8 cellular contexts compared by ENCODE assay signal in the genomic region with DNA sequence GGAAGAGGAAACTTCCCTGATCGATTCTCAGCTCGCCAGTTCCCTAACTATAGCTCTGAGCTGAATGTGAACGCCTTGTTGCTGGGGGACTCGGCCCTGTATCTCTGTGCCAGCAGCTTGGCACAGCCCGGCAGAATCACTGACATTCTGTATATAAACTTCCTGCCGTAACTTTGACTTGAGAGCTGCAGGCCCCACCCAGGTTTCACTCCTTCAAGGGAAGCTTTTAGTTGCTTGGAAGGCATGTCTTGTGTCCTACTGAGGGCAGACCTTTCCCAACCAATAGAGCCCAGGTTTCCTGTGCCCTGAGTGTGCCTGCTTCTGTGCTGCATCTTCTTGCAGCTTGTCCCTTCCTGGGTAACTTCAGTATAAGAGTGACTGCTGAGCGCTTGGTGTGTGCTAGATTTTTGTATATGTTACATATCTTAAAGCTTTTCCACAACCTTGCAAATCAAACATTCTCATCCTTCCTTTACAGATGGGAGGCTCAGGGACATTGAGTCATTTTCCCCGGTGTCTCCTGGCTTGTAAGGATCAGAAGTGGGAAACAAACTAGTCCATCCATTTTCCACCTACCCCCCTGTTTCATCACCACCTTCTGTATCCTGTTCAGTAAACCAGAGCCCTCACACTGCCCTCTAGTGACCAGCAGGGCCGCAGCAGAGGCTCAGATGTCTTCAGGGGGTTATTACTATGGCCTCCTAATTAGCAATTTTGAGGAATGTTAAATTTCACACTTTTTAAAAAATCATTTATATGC.
DNase-seq lines count a peak whose midpoint lies in the region; ATAC-seq lines count a peak whose summit lies in the region.

No MANE protein-coding gene starts in this region.

- ATAC-seq in GM18861 (IDR thresholded peaks at IDR 0.05; ENCODE audit: unreplicated experiment): peak; percentile 49
- ATAC-seq in HG03175 (IDR thresholded peaks at IDR 0.05; ENCODE audit: unreplicated experiment): peak; percentile 63
- ATAC-seq in activated naive CD8-positive, alpha-beta T cell treated with anti-CD3 and anti-CD28 coated beads, Interleukin-2, amount 50 U/mL, for 24 hours: peak; percentile 80

- 0 out of 2 replicates have a peak overlapping the region, but pooled peaks have one; percentile 21 for H3K27ac ChIP-seq in BLaER1

- H3K9me3 Mint-ChIP-seq in activated naive CD8-positive, alpha-beta T cell treated with anti-CD3 and anti-CD28 coated beads, Interleukin-2, amount 50 U/mL, for 24 hours: no peaks in the 10 kb centered on the region

- H3K4me3 Mint-ChIP-seq in activated naive CD8-positive, alpha-beta T cell treated with anti-CD3 and anti-CD28 coated beads, Interleukin-2, amount 50 U/mL, for 24 hours: peak overlapping the region; percentile 32

- no peaks in the 10 kb centered on the region for H3K27me3 ChIP-seq in BLaER1

- no peaks in the 10 kb centered on the region for H3K36me3 ChIP-seq in BLaER1

- H3K36me3 Mint-ChIP-seq in activated naive CD8-positive, alpha-beta T cell treated with anti-CD3 and anti-CD28 coated beads, Interleukin-2, amount 50 U/mL, for 24 hours (ENCODE audit: low read depth): peaks cover 3% of the 10 kb centered on the region

- DNase-seq in SKM-1 treated with dmso at 0.1 percent for 144 hours (lab: John Stamatoyannopoulos, UW; ENCODE audit: unreplicated experiment): peak; percentile 71
- peak; percentile 71 for DNase-seq in activated naive CD8-positive, alpha-beta T cell treated with anti-CD3 and anti-CD28 coated beads, Interleukin-2, amount 50 U/mL, for 24 hours
- peak; percentile 49 for DNase-seq in iPS DF 4.7 (ENCODE audit: extremely low read depth, low spot score)
- peak; percentile 37 to 52 for DNase-seq in stimulated activated CD4-positive, alpha-beta T cell treated with anti-CD3 and anti-CD28 coated beads, Interleukin-4, amount 100 ng/mL, for 48 hours (ENCODE audit: low read depth in 2 of 2)
- no peak for DNase-seq in GM19240 (ENCODE audit: insufficient read length, low spot score)

- 0 out of 2 replicates have a peak overlapping the region, but pooled peaks have one; percentile 34 for H3K9ac ChIP-seq in BLaER1

- no peaks in the 10 kb centered on the region for H3K9me3 ChIP-seq in BLaER1

- peaks cover 62% of the 10 kb centered on the region for H3K4me1 ChIP-seq in BLaER1

- H3K27ac Mint-ChIP-seq in activated naive CD8-positive, alpha-beta T cell treated with anti-CD3 and anti-CD28 coated beads, Interleukin-2, amount 50 U/mL, for 24 hours: peak overlapping the region; percentile 74

- no peaks in the 10 kb centered on the region for H4K20me1 ChIP-seq in BLaER1

- H3K27me3 Mint-ChIP-seq in activated naive CD8-positive, alpha-beta T cell treated with anti-CD3 and anti-CD28 coated beads, Interleukin-2, amount 50 U/mL, for 24 hours: no peaks in the 10 kb centered on the region

- peak overlapping the region; percentile 33 for H3K4me2 ChIP-seq in BLaER1

- peaks cover 37% of the 10 kb centered on the region for H3K4me1 Mint-ChIP-seq in activated naive CD8-positive, alpha-beta T cell treated with anti-CD3 and anti-CD28 coated beads, Interleukin-2, amount 50 U/mL, for 24 hours

- no peak overlapping the region for H3K4me3 ChIP-seq in BLaER1
